Comparison of ENCODE assay signal across 16 cellular contexts in genomic region chr11:35171226-35171625, GRCh38. TPM values are rescaled to one million over a fixed set of nuclear protein-coding genes. Genes with fewer than 3 reads are reported as not detected.
DNase-seq lines count a peak whose midpoint lies in the region; ATAC-seq and TF ChIP-seq lines count a peak whose summit lies in the region.
"Had no signal": no experiment of that assay in that cellular context is flagged by ENCODE, and none has a peak within 500 bp of the region (broad histone marks: within the 10 kb centered on the region; RNA-seq: fewer than 3 reads in every experiment).

No MANE protein-coding gene starts in this region.

- H3K9me3 Mint-ChIP-seq in activated CD4-positive, alpha-beta memory T cell treated with anti-CD3 and anti-CD28 coated beads for 36 hours = no peaks in the 10 kb centered on the region
- H3K9me3 Mint-ChIP-seq in activated CD4-positive, alpha-beta memory T cell treated with anti-CD3 and anti-CD28 coated beads, Interleukin-2, amount 10 ng/mL, durations not matched to agents 7 days and 5 days = no peaks in the 10 kb centered on the region
- no peaks in the 10 kb centered on the region for H3K9me3 Mint-ChIP-seq in activated CD8-positive, alpha-beta T cell treated with anti-CD3 and anti-CD28 coated beads, Interleukin-2, amount 10 ng/mL, durations not matched to agents 7 days and 5 days (ENCODE audit: insufficient read depth)
- H3K9me3 Mint-ChIP-seq in CD14-positive monocyte = no peaks in the 10 kb centered on the region
- H3K9me3 Mint-ChIP-seq: activated naive CD4-positive, alpha-beta T cell treated with anti-CD3 and anti-CD28 coated beads, Interleukin-2, amount 50 U/mL, for 72 hours; endodermal cell had no signal

- H2BK15ac ChIP-seq in mesenchymal stem cell (ENCODE audit: low read depth, poor library complexity, severe bottlenecking) = no peak overlapping the region

- POLR2A ChIA-PET in activated CD4-positive, alpha-beta memory T cell treated with anti-CD3 and anti-CD28 coated beads for 36 hours (lab: Charles Lee) = no interaction called here
- POLR2A ChIA-PET in activated CD4-positive, alpha-beta memory T cell treated with anti-CD3 and anti-CD28 coated beads, Interleukin-2, amount 10 ng/mL, durations not matched to agents 7 days and 5 days (lab: Charles Lee) = interaction anchor here (15.1 to 30.8 kb wide), 2 partner anchors 5 to 26 kb away, joined by 186 to 634 read pairs; partner anchors contain the start of gene CD44
- POLR2A ChIA-PET in activated CD8-positive, alpha-beta T cell treated with anti-CD3 and anti-CD28 coated beads, Interleukin-2, amount 10 ng/mL, durations not matched to agents 7 days and 5 days (lab: Charles Lee) = interaction anchor here (0.6 to 2.0 kb wide), 3 partner anchors 8 to 32 kb away, joined by 4 to 6 read pairs (median 5); partner anchors contain the start of gene CD44

- H4K91ac ChIP-seq in mesenchymal stem cell (ENCODE audit: low read length) = no peak overlapping the region

- no peak for ATAC-seq in activated CD8-positive, alpha-beta T cell treated with anti-CD3 and anti-CD28 coated beads, Interleukin-2, amount 10 ng/mL, durations not matched to agents 7 days and 5 days
- no peak for ATAC-seq in GM18511 (IDR thresholded peaks at IDR 0.05; ENCODE audit: unreplicated experiment)
- ATAC-seq: activated naive CD4-positive, alpha-beta T cell treated with anti-CD3 and anti-CD28 coated beads, Interleukin-2, amount 50 U/mL, for 72 hours; left lung had no signal

- no peak overlapping the region for H2BK12ac ChIP-seq in mesenchymal stem cell (ENCODE audit: low read length in 2 of 2)

- H2AK5ac ChIP-seq in mesenchymal stem cell (ENCODE audit: low read length, severe bottlenecking) = no peak overlapping the region

- H3K36me3 Mint-ChIP-seq in activated CD4-positive, alpha-beta memory T cell treated with anti-CD3 and anti-CD28 coated beads for 36 hours = peaks cover 50% of the 10 kb centered on the region
- peaks cover 81% of the 10 kb centered on the region for H3K36me3 Mint-ChIP-seq in activated CD4-positive, alpha-beta memory T cell treated with anti-CD3 and anti-CD28 coated beads, Interleukin-2, amount 10 ng/mL, durations not matched to agents 7 days and 5 days (ENCODE audit: low read depth)
- peaks cover 75% of the 10 kb centered on the region for H3K36me3 Mint-ChIP-seq in activated CD8-positive, alpha-beta T cell treated with anti-CD3 and anti-CD28 coated beads, Interleukin-2, amount 10 ng/mL, durations not matched to agents 7 days and 5 days (ENCODE audit: low read depth)
- H3K36me3 Mint-ChIP-seq in CD14-positive monocyte = peaks cover 55 to 71% of the 10 kb centered on the region in 2 donors

- H3K4me1 Mint-ChIP-seq in activated CD4-positive, alpha-beta memory T cell treated with anti-CD3 and anti-CD28 coated beads for 36 hours (ENCODE audit: low read depth) = peaks cover 95% of the 10 kb centered on the region
- peaks cover 93% of the 10 kb centered on the region for H3K4me1 Mint-ChIP-seq in activated CD4-positive, alpha-beta memory T cell treated with anti-CD3 and anti-CD28 coated beads, Interleukin-2, amount 10 ng/mL, durations not matched to agents 7 days and 5 days
- H3K4me1 Mint-ChIP-seq in activated CD8-positive, alpha-beta T cell treated with anti-CD3 and anti-CD28 coated beads, Interleukin-2, amount 10 ng/mL, durations not matched to agents 7 days and 5 days (ENCODE audit: low read depth) = peaks cover 95% of the 10 kb centered on the region
- peaks cover 88% of the 10 kb centered on the region for H3K4me1 Mint-ChIP-seq in CD14-positive monocyte

- no peak overlapping the region for H2BK5ac ChIP-seq in mesenchymal stem cell (ENCODE audit: low read depth, low read length, poor library complexity, severe bottlenecking)

- no CpG with 5 or more reads among the region's 1 CpG for WGBS in mesenchymal stem cell
- WGBS in urinary bladder = 86% methylated on average over 1 of the region's 1 CpG

- H3K4me3 ChIP-seq in mesenchymal stem cell (ENCODE audit: insufficient read depth in 1 of 2, low read depth in 1 of 2, low read length in 2 of 2) = peak overlapping the region in 1 of 2 experiments; percentile 12
- H3K4me3 ChIP-seq in urinary bladder (ENCODE audit: low read depth, low read length) = no peak overlapping the region
- H3K4me3 ChIP-seq: left lung had no signal

- H3K4me3 Mint-ChIP-seq in activated CD4-positive, alpha-beta memory T cell treated with anti-CD3 and anti-CD28 coated beads for 36 hours = no peak overlapping the region
- no peak overlapping the region for H3K4me3 Mint-ChIP-seq in activated CD4-positive, alpha-beta memory T cell treated with anti-CD3 and anti-CD28 coated beads, Interleukin-2, amount 10 ng/mL, durations not matched to agents 7 days and 5 days
- no peak overlapping the region for H3K4me3 Mint-ChIP-seq in activated CD8-positive, alpha-beta T cell treated with anti-CD3 and anti-CD28 coated beads, Interleukin-2, amount 10 ng/mL, durations not matched to agents 7 days and 5 days
- no peak overlapping the region for H3K4me3 Mint-ChIP-seq in CD14-positive monocyte
- H3K4me3 Mint-ChIP-seq: endodermal cell had no signal

- H3K9me3 ChIP-seq in mesenchymal stem cell (ENCODE audit: control insufficient read depth, low read length) = no peaks in the 10 kb centered on the region
- H3K9me3 ChIP-seq: Caco-2, left lung had no signal

- H3K36me3 ChIP-seq in mesenchymal stem cell (ENCODE audit: control insufficient read depth in 1 of 2, insufficient read depth in 2 of 2, low read depth in 1 of 2, low read length in 2 of 2) = peaks cover 0 to 63% of the 10 kb centered on the region in 2 experiments
- no peaks in the 10 kb centered on the region for H3K36me3 ChIP-seq in urinary bladder (ENCODE audit: insufficient read depth)

- no peak overlapping the region for H4K8ac ChIP-seq in mesenchymal stem cell (ENCODE audit: low read length)

- H3K14ac ChIP-seq in mesenchymal stem cell (ENCODE audit: low read length in 2 of 2) = no peak overlapping the region

- no peak for TF ChIP-seq CTCF in CD14-positive monocyte (IDR thresholded peaks at IDR 0.05)

- H3K4ac ChIP-seq in mesenchymal stem cell (ENCODE audit: low read depth in 1 of 2, low read length in 2 of 2) = no peak overlapping the region

- peak overlapping the region; percentile 90 for H3K9ac ChIP-seq in mesenchymal stem cell (ENCODE audit: low read length)

- intact Hi-C loops in activated CD4-positive, alpha-beta memory T cell treated with anti-CD3 and anti-CD28 coated beads for 36 hours (cut with micrococcal nuclease) = loop anchor here (5.0 kb wide), 1 partner anchor 254 kb away; the partner anchor contains the start of genes APIP and PDHX
- intact Hi-C loops in CD14-positive monocyte (cut with micrococcal nuclease) = loop anchor here in 1 of 2 donors (10.0 kb wide), 1 partner anchor 214 kb away; no protein-coding TSS in a partner anchor

- no peak overlapping the region for H3K4me2 ChIP-seq in mesenchymal stem cell (ENCODE audit: low read length, poor library complexity, severe bottlenecking)

- no peak overlapping the region for H3K23ac ChIP-seq in mesenchymal stem cell (ENCODE audit: low read length in 2 of 2)

- H2BK120ac ChIP-seq in mesenchymal stem cell (ENCODE audit: low read depth, low read length) = no peak overlapping the region

- CTCF ChIA-PET in activated CD4-positive, alpha-beta memory T cell treated with anti-CD3 and anti-CD28 coated beads for 36 hours (lab: Charles Lee) = interaction anchor here (1.1 to 2.5 kb wide), 4 partner anchors 17 to 66 kb away, joined by 3 to 8 read pairs (median 4); partner anchors contain the start of gene CD44
- CTCF ChIA-PET in activated CD4-positive, alpha-beta memory T cell treated with anti-CD3 and anti-CD28 coated beads, Interleukin-2, amount 10 ng/mL, durations not matched to agents 7 days and 5 days (lab: Charles Lee) = interaction anchor here (1.3 kb wide), 1 partner anchor 31 kb away, joined by 4 read pairs; no protein-coding TSS in a partner anchor
- CTCF ChIA-PET in activated CD8-positive, alpha-beta T cell treated with anti-CD3 and anti-CD28 coated beads, Interleukin-2, amount 10 ng/mL, durations not matched to agents 7 days and 5 days (lab: Charles Lee) = interaction anchor here (1.8 to 13.5 kb wide), 4 partner anchors 7 to 135 kb away, joined by 6 to 218 read pairs (median 19); partner anchors contain the start of gene CD44

- H3K79me1 ChIP-seq in mesenchymal stem cell (replicated peaks; ENCODE audit: low read length, poor library complexity, severe bottlenecking) = no peaks in the 10 kb centered on the region

- DNase-seq in activated CD4-positive, alpha-beta memory T cell treated with anti-CD3 and anti-CD28 coated beads for 36 hours = no peak
- no peak for DNase-seq in activated CD4-positive, alpha-beta memory T cell treated with anti-CD3 and anti-CD28 coated beads, Interleukin-2, amount 10 ng/mL, durations not matched to agents 7 days and 5 days
- peak; percentile 17 for DNase-seq in activated CD8-positive, alpha-beta T cell treated with anti-CD3 and anti-CD28 coated beads, Interleukin-2, amount 10 ng/mL, durations not matched to agents 7 days and 5 days
- DNase-seq in mesenchymal stem cell = no peak
- DNase-seq in COR-L47 (lab: John Stamatoyannopoulos, UW) = no peak
- no peak for DNase-seq in CD14-positive monocyte (ENCODE audit: low spot score)
- DNase-seq: Caco-2; endodermal cell; foreskin fibroblast; left lung; MV-4-11; NCI-H82; stimulated activated CD4-positive, alpha-beta T cell treated with anti-CD3 and anti-CD28 coated beads, Interleukin-12 subunit alpha, Interleukin-12 subunit beta, amount 100 ng/mL, for 4 hours had no signal

- no peaks in the 10 kb centered on the region for H3K27me3 Mint-ChIP-seq in activated CD4-positive, alpha-beta memory T cell treated with anti-CD3 and anti-CD28 coated beads for 36 hours
- no peaks in the 10 kb centered on the region for H3K27me3 Mint-ChIP-seq in activated CD4-positive, alpha-beta memory T cell treated with anti-CD3 and anti-CD28 coated beads, Interleukin-2, amount 10 ng/mL, durations not matched to agents 7 days and 5 days
- no peaks in the 10 kb centered on the region for H3K27me3 Mint-ChIP-seq in activated CD8-positive, alpha-beta T cell treated with anti-CD3 and anti-CD28 coated beads, Interleukin-2, amount 10 ng/mL, durations not matched to agents 7 days and 5 days (ENCODE audit: low read depth)
- no peaks in the 10 kb centered on the region for H3K27me3 Mint-ChIP-seq in CD14-positive monocyte (ENCODE audit: low read depth in 3 of 3)

- H2AFZ ChIP-seq in mesenchymal stem cell (ENCODE audit: low read depth, low read length) = no peak overlapping the region

- no peaks in the 10 kb centered on the region for H3K27me3 ChIP-seq in mesenchymal stem cell (ENCODE audit: control insufficient read depth in 1 of 2, insufficient read depth in 1 of 2, low read length in 2 of 2)
- H3K27me3 ChIP-seq: left lung had no signal

- H3K4me1 ChIP-seq in mesenchymal stem cell (ENCODE audit: control insufficient read depth, insufficient read depth, low read depth, low read length) (peaks cover 16% of the 10 kb centered on the region), urinary bladder (ENCODE audit: insufficient read depth) (peaks cover 3% of the 10 kb centered on the region)

- H3K27ac ChIP-seq in mesenchymal stem cell (ENCODE audit: low read length, poor library complexity, severe bottlenecking) (no peak overlapping the region), urinary bladder (ENCODE audit: low read depth) (peak overlapping the region; percentile 25)

- no peak overlapping the region for H3K18ac ChIP-seq in mesenchymal stem cell (ENCODE audit: low read depth in 1 of 2, low read length in 2 of 2)

- peak overlapping the region; percentile 81 for H3K27ac Mint-ChIP-seq in activated CD4-positive, alpha-beta memory T cell treated with anti-CD3 and anti-CD28 coated beads for 36 hours
- no peak overlapping the region for H3K27ac Mint-ChIP-seq in activated CD4-positive, alpha-beta memory T cell treated with anti-CD3 and anti-CD28 coated beads, Interleukin-2, amount 10 ng/mL, durations not matched to agents 7 days and 5 days
- no peak overlapping the region for H3K27ac Mint-ChIP-seq in activated CD8-positive, alpha-beta T cell treated with anti-CD3 and anti-CD28 coated beads, Interleukin-2, amount 10 ng/mL, durations not matched to agents 7 days and 5 days
- H3K27ac Mint-ChIP-seq in CD14-positive monocyte = peak overlapping the region in 1 of 7 donors; percentile 74
- H3K27ac Mint-ChIP-seq: activated naive CD4-positive, alpha-beta T cell treated with anti-CD3 and anti-CD28 coated beads, Interleukin-2, amount 50 U/mL, for 72 hours; endodermal cell had no signal

RNA-seq across cellular contexts. Expression of gene CD44, which starts 32.3 kb away (rescaled TPM):
- total RNA-seq in activated CD4-positive, alpha-beta memory T cell treated with anti-CD3 and anti-CD28 coated beads for 36 hours = 100 to 1,000 TPM; 440 to 442 TPM
- 100 to 1,000 TPM; 634 to 645 TPM for total RNA-seq in activated CD4-positive, alpha-beta memory T cell treated with anti-CD3 and anti-CD28 coated beads, Interleukin-2, amount 10 ng/mL, durations not matched to agents 7 days and 5 days
- total RNA-seq in activated CD8-positive, alpha-beta T cell treated with anti-CD3 and anti-CD28 coated beads, Interleukin-2, amount 10 ng/mL, durations not matched to agents 7 days and 5 days = 100 to 1,000 TPM; 398 to 399 TPM
- 1,373 TPM for polyA plus RNA-seq in mesenchymal stem cell (2013, experiment 1 of 2)
- 1,315 TPM for polyA plus RNA-seq in mesenchymal stem cell (2013, experiment 2 of 2)
- total RNA-seq in urinary bladder = 225 TPM
- polyA plus RNA-seq in urinary bladder = 152 TPM
- polyA plus RNA-seq in CD14-positive monocyte = 100 to 1,000 TPM; 415 to 531 TPM
